ENCODE assay signal across 8 cellular contexts in the genomic region with DNA sequence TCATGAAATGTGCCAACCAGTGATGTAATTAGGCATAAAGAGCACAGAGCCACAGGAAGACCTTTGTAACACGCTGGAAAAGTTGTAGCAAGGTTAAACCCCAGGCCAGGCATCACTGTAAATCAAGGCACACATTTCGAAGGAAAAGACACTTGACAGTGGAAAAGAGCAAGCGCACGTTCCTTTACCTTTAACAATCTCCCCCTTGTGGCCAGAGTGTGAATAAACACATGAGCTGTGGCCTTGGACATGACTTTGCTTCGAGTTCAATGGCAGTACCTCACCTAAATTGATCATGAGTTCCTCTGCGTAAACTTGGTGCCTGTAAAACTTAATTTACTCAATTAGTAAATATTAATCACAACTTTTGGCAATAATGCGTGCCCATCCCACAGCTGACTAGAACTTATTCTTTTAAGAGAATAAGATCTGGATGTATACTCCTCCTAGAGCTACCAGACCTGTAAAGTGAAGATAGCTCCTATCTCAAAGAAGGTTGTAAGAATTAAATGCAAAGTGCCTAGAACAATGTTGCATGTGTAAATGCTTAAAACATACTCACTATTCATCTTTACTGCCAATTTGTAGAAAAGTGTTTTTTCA.
DNase-seq lines count a peak whose midpoint lies in the region; ATAC-seq, FAIRE-seq and TF ChIP-seq lines count a peak whose summit lies in the region.

No MANE protein-coding gene starts in this region.

- no peaks in the 10 kb centered on the region for H3K27me3 Mint-ChIP-seq in activated T-cell treated with anti-CD3 and anti-CD28 coated beads, Interleukin-2, amount 50 U/mL, for 24 hours

- H3K4me3 ChIP-seq in DOHH2 (ENCODE audit: low read length) = no peak overlapping the region
- no peak overlapping the region for H3K4me3 ChIP-seq in HL-60 (replicated peaks; ENCODE audit: insufficient read depth, low read length)
- H3K4me3 ChIP-seq in OCI-LY3 (ENCODE audit: low read length) = no peak overlapping the region
- no peak overlapping the region for H3K4me3 ChIP-seq in foreskin fibroblast (ENCODE audit: low read depth in 1 of 2, low read length in 2 of 2)
- H3K4me3 ChIP-seq in pancreas = no peak overlapping the region

- intact Hi-C loops in pancreas (cut with DNase I) = no loop called here

- H3K9me3 Mint-ChIP-seq in activated T-cell treated with anti-CD3 and anti-CD28 coated beads, Interleukin-2, amount 50 U/mL, for 24 hours = no peaks in the 10 kb centered on the region

- DNase-seq in HL-60 (ENCODE audit: low read depth in 1 of 2, low spot score in 1 of 2) (peak; percentile 41 to 57), foreskin fibroblast (peak; percentile 26 to 63), pancreas (peak in 4 of 6 donors; percentile 24 to 61 (median 38)), ureter (ENCODE audit: low spot score) (peak; percentile 47)
- peak; percentile 42 for DNase-seq in activated T-cell treated with anti-CD3 and anti-CD28 coated beads, Interleukin-2, amount 50 U/mL, for 24 hours

- no peak overlapping the region for H3K4me3 Mint-ChIP-seq in activated T-cell treated with anti-CD3 and anti-CD28 coated beads, Interleukin-2, amount 50 U/mL, for 24 hours

- peak; percentile 68 for TF ChIP-seq CTCF in DOHH2 (IDR thresholded peaks at IDR 0.05; ENCODE audit: low read depth, low read length, poor library complexity, severe bottlenecking)
- TF ChIP-seq CTCF in HL-60 (IDR thresholded peaks at IDR 0.05; ENCODE audit: insufficient read depth, low read length) = peak; percentile 73
- peak; percentile 71 for TF ChIP-seq CTCF in OCI-LY3 (IDR thresholded peaks at IDR 0.05; ENCODE audit: low read depth, low read length)
- peak; percentile 56 for TF ChIP-seq CTCF in foreskin fibroblast (IDR thresholded peaks at IDR 0.05; ENCODE audit: low read depth, low read length)
- TF ChIP-seq CTCF in pancreas (IDR thresholded peaks at IDR 0.05) = peak; percentile 39 to 79 (median 63)

- H3K9me2 ChIP-seq in DOHH2 (replicated peaks; ENCODE audit: control insufficient read depth, low read length) = no peaks in the 10 kb centered on the region

- H3F3A ChIP-seq in DOHH2 (ENCODE audit: control insufficient read depth, insufficient read depth) = no peaks in the 10 kb centered on the region

- ATAC-seq in GM21390 (IDR thresholded peaks at IDR 0.05; ENCODE audit: unreplicated experiment) (peak; percentile 93), pancreas (peak; percentile 64 to 87 (median 84))

- H2AFZ ChIP-seq in OCI-LY3 (ENCODE audit: low read depth, low read length) = 0 out of 2 replicates have a peak overlapping the region, but pooled peaks have one; percentile 65

- H3K4me2 ChIP-seq in DOHH2 (ENCODE audit: low read length) = no peak overlapping the region
- peak overlapping the region; percentile 50 for H3K4me2 ChIP-seq in OCI-LY3 (ENCODE audit: low read length)

- H3K27me3 ChIP-seq in DOHH2 (ENCODE audit: control insufficient read depth, low read length) (no peaks in the 10 kb centered on the region), HL-60 (ENCODE audit: insufficient read depth, poor library complexity, severe bottlenecking) (no peaks in the 10 kb centered on the region), OCI-LY3 (ENCODE audit: low read depth, low read length) (no peaks in the 10 kb centered on the region), pancreas (no peaks in the 10 kb centered on the region)

- H3K27ac Mint-ChIP-seq in activated T-cell treated with anti-CD3 and anti-CD28 coated beads, Interleukin-2, amount 50 U/mL, for 24 hours = no peak overlapping the region

- H3K36me3 Mint-ChIP-seq in activated T-cell treated with anti-CD3 and anti-CD28 coated beads, Interleukin-2, amount 50 U/mL, for 24 hours (ENCODE audit: low read depth) = no peaks in the 10 kb centered on the region

- no peak overlapping the region for H3K9ac ChIP-seq in OCI-LY3 (ENCODE audit: low read length)

- H3K4me1 ChIP-seq in DOHH2 (ENCODE audit: control insufficient read depth, low read length) = no peaks in the 10 kb centered on the region
- no peaks in the 10 kb centered on the region; the same call in 1 of the 2 replicates for H3K4me1 ChIP-seq in OCI-LY3 (ENCODE audit: low read length)
- no peaks in the 10 kb centered on the region for H3K4me1 ChIP-seq in pancreas

- no peak for FAIRE-seq in pancreas (lab: Jason Lieb, UNC)

- H3K4me1 Mint-ChIP-seq in activated T-cell treated with anti-CD3 and anti-CD28 coated beads, Interleukin-2, amount 50 U/mL, for 24 hours (ENCODE audit: low read depth) = peaks cover 3% of the 10 kb centered on the region

- H3K27ac ChIP-seq in DOHH2 (ENCODE audit: low read depth, low read length) = no peak overlapping the region
- no peak overlapping the region for H3K27ac ChIP-seq in HL-60 (replicated peaks)
- no peak overlapping the region for H3K27ac ChIP-seq in OCI-LY3 (ENCODE audit: low read length)
- H3K27ac ChIP-seq in pancreas = no peak overlapping the region

- no peaks in the 10 kb centered on the region for H3K9me3 ChIP-seq in DOHH2 (ENCODE audit: control insufficient read depth, insufficient read depth, low read length)
- no peaks in the 10 kb centered on the region for H3K9me3 ChIP-seq in OCI-LY3 (ENCODE audit: insufficient read depth, low read length)
- no peaks in the 10 kb centered on the region for H3K9me3 ChIP-seq in pancreas

- no peaks in the 10 kb centered on the region for H4K20me1 ChIP-seq in DOHH2 (ENCODE audit: control insufficient read depth, insufficient read depth, low read depth, low read length)
- no peaks in the 10 kb centered on the region for H4K20me1 ChIP-seq in OCI-LY3 (ENCODE audit: insufficient read depth, low read length)

- H3K79me2 ChIP-seq in DOHH2 (ENCODE audit: control insufficient read depth, low read length) = no peaks in the 10 kb centered on the region
- no peaks in the 10 kb centered on the region for H3K79me2 ChIP-seq in OCI-LY3 (ENCODE audit: low read length)

- 24 to 35% methylated on average over 7 of the region's 7 CpGs for WGBS in pancreas, 2 donors

- H3K36me3 ChIP-seq in DOHH2 (ENCODE audit: control insufficient read depth, low read length) (no peaks in the 10 kb centered on the region), OCI-LY3 (replicated peaks; ENCODE audit: low read depth, low read length) (no peaks in the 10 kb centered on the region), pancreas (no peaks in the 10 kb centered on the region)
